In genomic region chr16:50166511-50167500, GRCh38 we compare ENCODE assay signal across 8 cellular contexts. TPM values are rescaled to one million over a fixed set of nuclear protein-coding genes. Genes with fewer than 3 reads are reported as not detected.
DNase-seq lines count a peak whose midpoint lies in the region; ATAC-seq and TF ChIP-seq lines count a peak whose summit lies in the region.

No MANE protein-coding gene starts in this region.

- H3F3A ChIP-seq in SK-N-SH (replicated peaks; ENCODE audit: insufficient read depth): peaks cover 11% of the 10 kb centered on the region

- no peak for TF ChIP-seq EP300 in SK-N-SH (IDR thresholded peaks at IDR 0.05; ENCODE audit: borderline replicate concordance in 1 of 2, low read depth in 1 of 2, low read length in 1 of 2)

- H3K36me3 ChIP-seq in SK-N-SH (replicated peaks in 1 of 2; ENCODE audit: control insufficient read depth in 1 of 2, insufficient read depth in 2 of 2, low read length in 1 of 2) (peaks cover 0 to 5% of the 10 kb centered on the region in 2 experiments), psoas muscle (ENCODE audit: insufficient read depth in 1 of 2, low read depth in 1 of 2) (no peaks in the 10 kb centered on the region)

- H4K20me1 ChIP-seq in SK-N-SH (ENCODE audit: insufficient read depth): peaks cover 16% of the 10 kb centered on the region; the same call in 1 of the 2 replicates

- peak overlapping the region; percentile 27; the same call in 1 of the 2 replicates for H3K4me2 ChIP-seq in SK-N-SH

- H3K9me3 ChIP-seq in SK-N-SH (no peaks in the 10 kb centered on the region), psoas muscle (no peaks in the 10 kb centered on the region)

- H3K27ac ChIP-seq in SK-N-SH (ENCODE audit: low read depth in 2 of 2, low read length in 1 of 2) (peak overlapping the region in 1 of 2 experiments; percentile 74; a peak in 2 of 4 replicates), coronary artery (peak overlapping the region in 1 of 2 donors; percentile 49), psoas muscle (no peak overlapping the region)

- no peak for TF ChIP-seq CTCF in SK-N-SH (IDR thresholded peaks at IDR 0.05)
- no peak for TF ChIP-seq CTCF in coronary artery (IDR thresholded peaks at IDR 0.05)
- no peak for TF ChIP-seq CTCF in psoas muscle (IDR thresholded peaks at IDR 0.05)

- 68% methylated on average over 9 of the region's 9 CpGs for WGBS in SK-N-SH (ENCODE audit: low lambda C conversion rate)
- 69 to 85% (median 72%) methylated on average over 9 of the region's 9 CpGs for whole genome bisulfite sequencing in psoas muscle, 3 donors

- peak in 3 of 4 donors; percentile 32 to 71 (median 69) for ATAC-seq in psoas muscle
- ATAC-seq in GM21367 (IDR thresholded peaks at IDR 0.05; ENCODE audit: unreplicated experiment): no peak
- ATAC-seq in GM21529 (IDR thresholded peaks at IDR 0.05; ENCODE audit: unreplicated experiment): no peak

- H2AFZ ChIP-seq in SK-N-SH (ENCODE audit: low read depth): no peak overlapping the region; the same call in 1 of the 2 replicates

- CTCF ChIA-PET in SK-N-SH (lab: Yijun Ruan, JAX): interaction anchor here (0.6 to 2.8 kb wide), 5 partner anchors 15 to 188 kb away, joined by 3 to 15 read pairs (median 3); partner anchors contain the start of gene CNEP1R1

- peak; percentile 62 for DNase-seq in ELR (ENCODE audit: low read depth)
- no peak for DNase-seq in SK-N-SH
- DNase-seq in coronary artery (ENCODE audit: low spot score): no peak
- no peak for DNase-seq in psoas muscle
- no peak for DNase-seq in cerebellar nuclear complex (lab: John Stamatoyannopoulos, UW)
- DNase-seq in Ammon's horn (ENCODE audit: low spot score): no peak

- intact Hi-C loops in psoas muscle (cut with DNase I): no loop called here

- 0 out of 2 replicates have a peak overlapping the region, but pooled peaks have one; percentile 17 for H3K9ac ChIP-seq in SK-N-SH

- no peak for TF ChIP-seq RAD21 in SK-N-SH (IDR thresholded peaks at IDR 0.05; ENCODE audit: low read length)

- peaks cover 99% of the 10 kb centered on the region for H3K79me2 ChIP-seq in SK-N-SH (ENCODE audit: insufficient read depth)

- H3K4me1 ChIP-seq in SK-N-SH (ENCODE audit: control insufficient read depth in 1 of 2, insufficient read depth in 2 of 2, low read depth in 1 of 2, low read length in 1 of 2) (peaks cover 2 to 19% of the 10 kb centered on the region in 2 experiments; a peak in 3 of 4 replicates), psoas muscle (peaks cover 20% of the 10 kb centered on the region)

- no peaks in the 10 kb centered on the region for H3K27me3 ChIP-seq in SK-N-SH (ENCODE audit: insufficient read depth)
- H3K27me3 ChIP-seq in psoas muscle (ENCODE audit: insufficient read depth in 3 of 3, low read length in 2 of 3): no peaks in the 10 kb centered on the region

- H3K4me3 ChIP-seq in SK-N-SH (ENCODE audit: low read depth in 2 of 2, low read length in 1 of 2): no peak overlapping the region
- peak overlapping the region; percentile 27 for H3K4me3 ChIP-seq in coronary artery
- H3K4me3 ChIP-seq in psoas muscle: no peak overlapping the region

- H3K9me2 ChIP-seq in SK-N-SH: no peaks in the 10 kb centered on the region

- POLR2A ChIA-PET in SK-N-SH (lab: Yijun Ruan, JAX): no interaction called here

TF ChIP-seq in SK-N-SH, 30 proteins besides CTCF, POLR2A, EP300 and RAD21:
- TF ChIP-seq GATA2 (CRISPR knock-in tag; IDR thresholded peaks at IDR 0.05) (no peak), YY1 (IDR thresholded peaks at IDR 0.05; ENCODE audit: low read depth) (peak; percentile 30; the same call in 1 of the 2 replicates)
TF ChIP-seq in SK-N-SH: peak in this region for 1.

RNA-seq across cellular contexts. Expression of gene TENT4B, which starts 13.7 kb away (rescaled TPM):
- 5.6 and 6.7 TPM in 2 replicates for polyA plus RNA-seq in SK-N-SH (2012; rRNA removed)
- polyA plus RNA-seq in SK-N-SH (2012; cell fraction: cytosol; rRNA removed): 6.1 and 6.6 TPM in 2 replicates
- 4.4 and 10.1 TPM in 2 replicates for polyA plus RNA-seq in SK-N-SH (2012; cell fraction: nucleus; rRNA removed)
- total RNA-seq in psoas muscle: 1 to 10 TPM; 6.8 to 8.1 (median 7.1) TPM
- 1 to 10 TPM; 3.5 to 9.7 (median 4.0) TPM for polyA plus RNA-seq in psoas muscle

Comparison
In these comparisons a context has a peak if more than half of its experiments do, and no peak if none do; other contexts are left out.
1. ATAC-seq: peak in psoas muscle (3 of 4); none in GM21367 (single experiment) and GM21529 (single experiment).